19 cellular contexts compared by ENCODE assay signal in the genomic region with DNA sequence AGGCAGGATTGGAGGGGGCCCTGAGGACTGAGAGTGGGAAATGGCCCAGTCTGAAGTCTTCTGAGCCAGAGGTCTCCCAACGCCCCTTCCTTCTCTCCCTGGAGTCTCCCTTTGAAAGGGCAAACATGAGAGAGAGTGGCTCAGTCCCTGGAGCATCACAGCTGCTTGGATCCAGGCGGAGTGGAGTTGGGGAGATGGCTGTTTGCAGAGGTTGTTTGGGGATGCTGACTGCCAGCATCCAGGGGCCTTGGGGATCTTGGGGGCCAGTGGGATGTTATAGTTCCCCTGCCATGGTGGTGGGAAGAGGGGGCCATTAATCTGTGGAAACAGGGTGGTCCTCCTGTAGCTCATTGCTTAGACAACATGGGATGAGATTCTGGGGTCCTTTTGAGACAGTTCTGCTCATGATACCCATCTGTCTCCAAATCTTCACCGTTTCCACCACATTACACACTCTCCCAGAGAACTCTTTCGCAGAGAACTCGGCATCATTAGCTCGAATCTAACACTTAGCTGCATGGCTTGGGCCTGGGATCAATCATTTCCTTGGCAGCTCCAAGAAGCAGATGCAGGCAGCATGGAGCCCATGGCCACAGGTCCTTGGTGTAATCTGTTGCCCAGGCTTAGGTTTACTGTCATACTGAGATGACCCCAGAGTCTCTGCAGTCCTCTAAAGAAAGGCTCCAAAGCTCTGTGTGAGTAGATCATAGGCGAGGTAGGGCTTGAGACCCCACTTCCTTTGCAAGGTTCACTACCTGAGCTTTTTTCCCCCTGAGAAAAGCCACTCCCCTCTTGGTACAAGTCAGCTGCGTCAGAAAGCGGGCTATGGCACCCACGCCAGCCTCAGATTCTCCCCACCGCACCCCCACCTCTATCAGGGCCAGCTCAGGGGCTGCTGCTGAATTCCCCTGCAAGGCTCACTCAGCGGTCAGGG. TPM values are rescaled to one million over a fixed set of nuclear protein-coding genes. Genes with fewer than 3 reads are reported as not detected.
DNase-seq lines count a peak whose midpoint lies in the region; ATAC-seq, FAIRE-seq and TF ChIP-seq lines count a peak whose summit lies in the region.
"Had no signal": no experiment of that assay in that cellular context is flagged by ENCODE, and none has a peak within 500 bp of the region (broad histone marks: within the 10 kb centered on the region; RNA-seq: fewer than 3 reads in every experiment).

No MANE protein-coding gene starts in this region.

- H3K4me1 ChIP-seq in Peyer's patch (peaks cover 0 to 10% (median 0%) of the 10 kb centered on the region in 4 donors), sigmoid colon (peaks cover 0 to 15% (median 5%) of the 10 kb centered on the region in 4 donors)

- no peaks in the 10 kb centered on the region for H3K36me3 ChIP-seq in Peyer's patch
- H3K36me3 ChIP-seq in sigmoid colon, result no peaks in the 10 kb centered on the region
- H3K36me3 ChIP-seq: cardiac muscle cell, esophagus squamous epithelium, lower lobe of right lung had no signal

- no peak for FAIRE-seq in H54 (lab: Jason Lieb, UNC)

- intact Hi-C loops in sigmoid colon (cut with DNase I), result no loop called here

- WGBS in sigmoid colon, 2 donors, result 83 to 89% methylated on average over 12 of the region's 12 CpGs

- ATAC-seq in left lobe of liver, result no peak
- no peak for ATAC-seq in HG03442 (IDR thresholded peaks at IDR 0.05; ENCODE audit: unreplicated experiment)
- ATAC-seq: lower lobe of right lung had no signal

- TF ChIP-seq CTCF in Peyer's patch (IDR thresholded peaks at IDR 0.05), result no peak
- no peak for TF ChIP-seq CTCF in sigmoid colon (IDR thresholded peaks at IDR 0.05)

- TF ChIP-seq POLR2A in Peyer's patch (IDR thresholded peaks at IDR 0.05) (no peak), sigmoid colon (IDR thresholded peaks at IDR 0.05) (no peak), H54 (IDR thresholded peaks at IDR 0.05; ENCODE audit: low read depth, low read length) (no peak)

- H3K27ac ChIP-seq in Peyer's patch (no peak overlapping the region), sigmoid colon (peak overlapping the region in 1 of 4 donors; percentile 23)
- H3K27ac ChIP-seq: cardiac muscle cell, KMS-11, lower lobe of right lung, PC-9, SK-N-MC had no signal

- peaks cover 0 to 11% (median 0%) of the 10 kb centered on the region in 4 donors for H3K9me3 ChIP-seq in Peyer's patch
- H3K9me3 ChIP-seq in sigmoid colon, result peaks cover 0 to 4% (median 2%) of the 10 kb centered on the region in 4 donors
- H3K9me3 ChIP-seq: lower lobe of right lung had no signal

- H3K4me3 ChIP-seq in Peyer's patch (no peak overlapping the region), sigmoid colon (no peak overlapping the region)
- H3K4me3 ChIP-seq: cardiac muscle cell, esophagus squamous epithelium, lower lobe of right lung, PC-9, SK-N-MC had no signal

- TF ChIP-seq EP300 in sigmoid colon (IDR thresholded peaks at IDR 0.05), result no peak

- H3K27me3 ChIP-seq in Peyer's patch (no peaks in the 10 kb centered on the region), sigmoid colon (no peaks in the 10 kb centered on the region)
- H3K27me3 ChIP-seq: cardiac muscle cell, esophagus squamous epithelium had no signal

- DNase-seq in ELF-1 (ENCODE audit: low read depth, low spot score) (peak; percentile 0), Peyer's patch (peak in 2 of 3 donors; percentile 6 to 41), left lobe of liver (ENCODE audit: low spot score) (peak; percentile 23), sigmoid colon (peak; percentile 59), H54 (ENCODE audit: insufficient read length, low spot score) (no peak)
- no peak for DNase-seq in effector CD4-positive, alpha-beta T cell
- DNase-seq: activated gamma-delta T cell; CD8-positive, alpha-beta memory T cell; DMS79 treated with DMSO at 0.1 percent for 48 hours; esophagus squamous epithelium; lower lobe of right lung; MV-4-11; NCI-H187 treated with DMSO at 0.1 percent for 48 hours; PC-9; stimulated activated CD8-positive, alpha-beta memory T cell treated with anti-CD3 and anti-CD28 coated beads, Interleukin-4, amount 100 ng/mL, for 48 hours had no signal

RNA-seq across cellular contexts. Expression of gene SH3PXD2B, which starts 54.4 kb away (rescaled TPM):
- total RNA-seq in Peyer's patch, result 10 to 100 TPM in 3 of 4 donors, 1 to 10 TPM in 1; 5.8 to 26.4 (median 11.7) TPM
- total RNA-seq in left lobe of liver, result 3.8 TPM
- 10 to 100 TPM; 19.3 to 45.7 (median 20.9) TPM for total RNA-seq in sigmoid colon
- polyA plus RNA-seq in sigmoid colon, result 1 to 10 TPM; 3.6 to 9.2 (median 3.9) TPM
- polyA plus RNA-seq: CD8-positive, alpha-beta memory T cell had no signal

Comparison
In these comparisons a context has a peak if more than half of its experiments do, and no peak if none do; other contexts are left out.
1. DNase-seq: peak in ELF-1 (single experiment), Peyer's patch (2 of 3), left lobe of liver (single experiment) and sigmoid colon (single experiment); none in H54 (single experiment) and effector CD4-positive, alpha-beta T cell (single experiment).